ENCODE assay signal across 12 cellular contexts in genomic region chr18:42011053-42011452, GRCh38. TPM values are rescaled to one million over a fixed set of nuclear protein-coding genes. Genes with fewer than 3 reads are reported as not detected.
DNase-seq lines count a peak whose midpoint lies in the region; ATAC-seq and FAIRE-seq lines count a peak whose summit lies in the region.
"Had no signal": no experiment of that assay in that cellular context is flagged by ENCODE, and none has a peak within 500 bp of the region (broad histone marks: within the 10 kb centered on the region; RNA-seq: fewer than 3 reads in every experiment).

No MANE protein-coding gene starts in this region.

- H3K27me3 ChIP-seq in H7 (ENCODE audit: control insufficient read depth, insufficient read depth, low read length): no peaks in the 10 kb centered on the region
- H3K27me3 ChIP-seq: brain microvascular endothelial cell had no signal

- FAIRE-seq in urothelium cell line (lab: Jason Lieb, UNC): no peak
- FAIRE-seq: HTR-8/SVneo had no signal

- peaks cover 1% of the 10 kb centered on the region; the same call in 1 of the 2 replicates for H3K36me3 ChIP-seq in H7 (replicated peaks; ENCODE audit: control insufficient read depth, insufficient read depth, low read length)

- H3K4me3 ChIP-seq in H7 (ENCODE audit: insufficient read depth, low read depth, low read length): no peak overlapping the region

- ATAC-seq in GM18508 (IDR thresholded peaks at IDR 0.05; ENCODE audit: insufficient read depth, unreplicated experiment) (peak; percentile 98), GM19397 (IDR thresholded peaks at IDR 0.05; ENCODE audit: unreplicated experiment) (peak; percentile 99), HG02763 (IDR thresholded peaks at IDR 0.05; ENCODE audit: unreplicated experiment) (peak; percentile 100), HG03442 (IDR thresholded peaks at IDR 0.05; ENCODE audit: unreplicated experiment) (peak; percentile 100), left colon (no peak)

- DNase-seq in left colon: no peak
- no peak for DNase-seq in NCI-H1105 treated with DMSO at 0.1 percent for 48 hours (lab: John Stamatoyannopoulos, UW)
- no peak for DNase-seq in H7
- DNase-seq in urothelium cell line (ENCODE audit: low spot score): no peak
- DNase-seq: brain microvascular endothelial cell; NCI-H1436; stimulated activated CD8-positive, alpha-beta memory T cell treated with anti-CD3 and anti-CD28 coated beads, Interleukin-4, amount 100 ng/mL, for 48 hours had no signal

- intact Hi-C loops in left colon (cut with DNase I, micrococcal nuclease): no loop called here

RNA-seq across cellular contexts. Expression of gene PIK3C3, which starts 56.0 kb away (rescaled TPM):
- total RNA-seq in left colon: 10 to 100 TPM; 44.1 to 47.8 TPM
- total RNA-seq in H7 (2014; rRNA removed; shearing (Covaris generic)): 23.0 and 27.2 TPM in 2 replicates
